ENCODE assay signal across 16 cellular contexts in the genomic region with DNA sequence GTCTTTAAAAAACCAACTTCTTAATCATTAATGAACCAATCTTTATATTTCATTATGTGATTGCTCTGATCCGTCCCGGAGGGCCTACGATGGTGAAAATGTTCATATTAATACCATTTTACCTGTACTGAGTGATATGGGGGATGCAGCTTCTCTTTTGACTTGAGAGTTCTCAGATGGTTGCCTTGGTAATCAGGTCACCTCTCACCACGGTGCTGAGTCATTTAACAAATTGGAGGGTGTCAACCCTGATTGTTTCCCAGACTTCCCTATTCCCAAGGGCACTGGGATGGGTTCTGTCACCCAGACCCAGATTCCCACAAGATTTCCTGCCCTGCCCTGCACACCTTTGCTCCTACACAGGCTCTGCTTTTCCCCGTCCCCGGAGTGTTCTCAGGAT.
A peak's percentile ranks its signal among the peaks of the same experiment; 100 is the strongest.
DNase-seq lines count a peak whose midpoint lies in the region; ATAC-seq, FAIRE-seq and TF ChIP-seq lines count a peak whose summit lies in the region.
"Had no signal": no experiment of that assay in that cellular context is flagged by ENCODE, and none has a peak within 500 bp of the region (broad histone marks: within the 10 kb centered on the region; RNA-seq: fewer than 3 reads in every experiment).

No MANE protein-coding gene starts in this region.

- H3K4me3 ChIP-seq in A673 (ENCODE audit: low read depth, low read length, poor library complexity, severe bottlenecking) = no peak overlapping the region
- H3K4me3 ChIP-seq: BLaER1, HAP-1 had no signal

- TF ChIP-seq CTCF in foreskin keratinocyte (conservative IDR thresholded peaks at IDR 0.05) (no peak), A673 (conservative IDR thresholded peaks at IDR 0.05; ENCODE audit: low read depth, low read length) (no peak)

- intact Hi-C loops in A673 (cut with micrococcal nuclease; ENCODE audit: unreplicated experiment) = no loop called here

- no peaks in the 10 kb centered on the region for H3K27me3 ChIP-seq in foreskin keratinocyte
- H3K27me3 ChIP-seq in A673 (replicated peaks; ENCODE audit: insufficient read depth, low read depth, low read length, poor library complexity) = no peaks in the 10 kb centered on the region
- H3K27me3 ChIP-seq: BLaER1 had no signal

- CTCF ChIA-PET in A673 (lab: Charles Lee) = no interaction called here

- H3K27ac ChIP-seq in foreskin keratinocyte (no peak overlapping the region), A673 (ENCODE audit: low read depth, low read length, poor library complexity, severe bottlenecking) (no peak overlapping the region)
- H3K27ac ChIP-seq: 22Rv1, BLaER1 had no signal

- TF ChIP-seq POLR2A in GM12891 (IDR thresholded peaks at IDR 0.05; ENCODE audit: low read depth, low read length) = no peak

- H3K4me1 ChIP-seq in foreskin keratinocyte (no peaks in the 10 kb centered on the region), A673 (ENCODE audit: insufficient read depth, low read length, poor library complexity, severe bottlenecking) (no peaks in the 10 kb centered on the region)

- H3K36me3 ChIP-seq in A673 (ENCODE audit: insufficient read depth, low read length, poor library complexity, severe bottlenecking) = no peaks in the 10 kb centered on the region
- H3K36me3 ChIP-seq: BLaER1, HAP-1 had no signal

- no peak for FAIRE-seq in GM12891 (lab: Jason Lieb, UNC)
- FAIRE-seq: GM19239, H1 had no signal

- BruUV-seq in A673 (replicated peaks; lab: Mats Ljungman, UMichigan) = no TSS peak

- ATAC-seq in foreskin keratinocyte = peak; percentile 22

- DNase-seq in DMS53 (lab: John Stamatoyannopoulos, UW) = peak; percentile 36
- no peak for DNase-seq in DMS53 treated with DMSO at 0.1 percent for 48 hours (lab: John Stamatoyannopoulos, UW; ENCODE audit: unreplicated experiment)
- DNase-seq in GM12891 (ENCODE audit: insufficient read length, low spot score) = no peak
- DNase-seq in NCI-H69 (lab: John Stamatoyannopoulos, UW) = peak; percentile 5
- no peak for DNase-seq in foreskin keratinocyte
- DNase-seq in activated naive CD4-positive, alpha-beta T cell (lab: John Stamatoyannopoulos, UW) = no peak
- DNase-seq in NCI-H345 treated with DMSO at 0.1 percent for 48 hours (lab: John Stamatoyannopoulos, UW; ENCODE audit: unreplicated experiment) = no peak
- no peak for DNase-seq in A673 (ENCODE audit: low spot score)
- DNase-seq: AML-193; Caco-2; CD8-positive, alpha-beta memory T cell had no signal

- POLR2A ChIA-PET in A673 (lab: Charles Lee; ENCODE audit: low non-redundant PET) = no interaction called here

- H3K9me3 ChIP-seq in A673 (ENCODE audit: low read depth, low read length, poor library complexity, severe bottlenecking) = no peaks in the 10 kb centered on the region
- H3K9me3 ChIP-seq: BLaER1, HAP-1 had no signal

TF ChIP-seq in GM12891, 5 proteins besides CTCF, POLR2A, EP300 and RAD21:
- TF ChIP-seq POLR2AphosphoS5 (IDR thresholded peaks at IDR 0.05; ENCODE audit: low read depth, low read length) (no peak), SPI1 (IDR thresholded peaks at IDR 0.05; ENCODE audit: low read depth, low read length) (peak; percentile 17; the same call in 1 of the 2 replicates)
TF ChIP-seq in GM12891: peak in this region for 1.

Comparison
In these comparisons a context has a peak if more than half of its experiments do, and no peak if none do; other contexts are left out.
1. DNase-seq: peak in DMS53 (single experiment) and NCI-H69 (single experiment); none in DMS53 treated with DMSO at 0.1 percent for 48 hours (single experiment), GM12891 (single experiment), foreskin keratinocyte (0 of 2), activated naive CD4-positive, alpha-beta T cell (0 of 4), NCI-H345 treated with DMSO at 0.1 percent for 48 hours (single experiment) and A673 (single experiment).